In the genomic region with DNA sequence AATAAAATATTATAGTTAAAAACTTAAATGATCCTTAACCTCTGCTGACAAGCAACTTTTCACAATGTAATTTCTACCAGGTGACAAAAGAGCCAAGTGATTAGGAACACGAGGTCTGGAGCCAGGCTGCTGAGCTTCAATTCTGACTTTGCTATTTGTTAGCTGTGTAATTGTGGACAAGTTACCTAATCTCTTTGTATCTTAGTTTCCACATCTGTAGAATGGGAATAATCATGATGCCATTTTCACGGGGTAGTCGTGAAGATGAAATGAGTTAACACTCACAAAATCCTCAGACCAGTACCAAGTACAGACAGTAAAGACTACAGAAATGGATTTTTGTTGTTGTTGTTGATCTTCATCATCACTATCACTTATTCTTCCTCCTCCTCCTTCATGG, we compare ENCODE assay signal across 7 cellular contexts.
"Had no signal": no experiment of that assay in that cellular context is flagged by ENCODE, and none has a peak within 500 bp of the region (broad histone marks: within the 10 kb centered on the region; RNA-seq: fewer than 3 reads in every experiment).

No MANE protein-coding gene starts in this region.

- H2AFZ ChIP-seq: GM23338 had no signal

- H3K4me2 ChIP-seq: GM23338 had no signal

- DNase-seq: H9, HCEC 1CT, KG1 had no signal

- H3K4me3 ChIP-seq: GM23338 had no signal

- ATAC-seq: GM23338 had no signal

- FAIRE-seq: H1, H54, HTR-8/SVneo had no signal
